ENCODE assay signal across 1 cellular context in the genomic region with DNA sequence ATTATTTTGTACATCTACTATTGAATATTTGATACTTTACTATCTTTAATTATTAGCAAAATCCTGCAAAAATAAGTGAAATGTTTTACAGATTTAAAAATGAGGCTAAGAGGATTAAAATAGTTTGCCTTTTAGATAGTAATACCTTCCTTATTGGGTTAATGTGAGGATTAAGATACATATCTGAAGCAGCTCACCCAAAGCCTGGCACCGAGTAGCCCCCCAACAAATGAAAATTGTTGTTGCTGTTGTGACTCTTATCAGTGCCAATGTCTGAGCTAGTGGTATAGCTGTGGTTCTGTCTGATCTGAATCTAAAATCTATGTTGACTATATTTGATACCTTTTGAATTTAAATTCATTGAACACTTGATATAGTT.
TF ChIP-seq lines count a peak whose summit lies in the region.

No MANE protein-coding gene starts in this region.

TF ChIP-seq in IMR-90, 13 proteins besides CTCF, POLR2A, EP300 and RAD21:
- TF ChIP-seq NFE2L2 (IDR thresholded peaks at IDR 0.05; ENCODE audit: low read depth, low read length) = no peak
- TF ChIP-seq RCOR1 (IDR thresholded peaks at IDR 0.05; ENCODE audit: insufficient replicate concordance, low read length) = no peak
- no peak for TF ChIP-seq MAZ (IDR thresholded peaks at IDR 0.05; ENCODE audit: borderline replicate concordance, low read depth, low read length)
- no peak for TF ChIP-seq FOS (IDR thresholded peaks at IDR 0.05; ENCODE audit: low read depth, low read length)
- TF ChIP-seq, protein P1, sequence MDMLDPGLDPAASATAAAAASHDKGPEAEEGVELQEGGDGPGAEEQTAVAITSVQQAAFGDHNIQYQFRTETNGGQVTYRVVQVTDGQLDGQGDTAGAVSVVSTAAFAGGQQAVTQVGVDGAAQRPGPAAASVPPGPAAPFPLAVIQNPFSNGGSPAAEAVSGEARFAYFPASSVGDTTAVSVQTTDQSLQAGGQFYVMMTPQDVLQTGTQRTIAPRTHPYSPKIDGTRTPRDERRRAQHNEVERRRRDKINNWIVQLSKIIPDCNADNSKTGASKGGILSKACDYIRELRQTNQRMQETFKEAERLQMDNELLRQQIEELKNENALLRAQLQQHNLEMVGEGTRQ (IDR thresholded peaks at IDR 0.05; ENCODE audit: low read depth, low read length) = no peak
- TF ChIP-seq CEBPB (IDR thresholded peaks at IDR 0.05; ENCODE audit: low read depth, low read length) = no peak
- TF ChIP-seq SMC3 (IDR thresholded peaks at IDR 0.05; ENCODE audit: low read depth, low read length) = no peak
- TF ChIP-seq ELK1 (IDR thresholded peaks at IDR 0.05; ENCODE audit: borderline replicate concordance, low read depth, low read length) = no peak
- no peak for TF ChIP-seq MXI1 (IDR thresholded peaks at IDR 0.05; ENCODE audit: borderline replicate concordance, low read depth, low read length)
- TF ChIP-seq CHD1 (IDR thresholded peaks at IDR 0.05; ENCODE audit: low read depth, low read length) = no peak
- no peak for TF ChIP-seq RFX5 (IDR thresholded peaks at IDR 0.05; ENCODE audit: low read depth, low read length)
- no peak for TF ChIP-seq MAFK (IDR thresholded peaks at IDR 0.05; ENCODE audit: low read depth, low read length)
- no peak for TF ChIP-seq BHLHE40 (IDR thresholded peaks at IDR 0.05; ENCODE audit: low read depth, low read length)
